Comparison of ENCODE assay signal across 23 cellular contexts in genomic region chr3:58189691-58190090, GRCh38. TPM values are rescaled to one million over a fixed set of nuclear protein-coding genes. Genes with fewer than 3 reads are reported as not detected.
"Had no signal": no experiment of that assay in that cellular context is flagged by ENCODE, and none has a peak within 500 bp of the region (broad histone marks: within the 10 kb centered on the region; RNA-seq: fewer than 3 reads in every experiment).

No MANE protein-coding gene starts in this region.

- H3K9me3 ChIP-seq: body of pancreas, pancreas, sigmoid colon, SJSA1 had no signal

- H3K27ac Mint-ChIP-seq: activated CD4-positive, alpha-beta memory T cell treated with anti-CD3 and anti-CD28 coated beads, Interleukin-2, amount 10 ng/mL, durations not matched to agents 7 days and 5 days; activated CD8-positive, alpha-beta memory T cell treated with anti-CD3 and anti-CD28 coated beads, Interleukin-2, amount 10 ng/mL, durations not matched to agents 7 days and 5 days; activated naive CD4-positive, alpha-beta T cell treated with anti-CD3 and anti-CD28 coated beads, Interleukin-2, amount 50 U/mL, for 24 hours; effector memory CD8-positive, alpha-beta T cell; stimulated activated naive B cell treated with anti-CD40 and anti-IgM and Interleukin-4, amounts not matched to agents 10 μg/mL and 1 μg/mL and 100 μg/mL, for 72 hours; T-helper 1 cell treated with Interleukin-12 subunit alpha and Interleukin-12 subunit beta and Interleukin-4 antibody, amounts not matched to agents 30 μg/mL and 1 μg/mL, for 36 hours; type B pancreatic cell had no signal

- H3K4me3 ChIP-seq: body of pancreas, dorsolateral prefrontal cortex, pancreas, sigmoid colon, SJSA1, smooth muscle cell had no signal

- H3K27me3 Mint-ChIP-seq: activated CD4-positive, alpha-beta memory T cell treated with anti-CD3 and anti-CD28 coated beads, Interleukin-2, amount 10 ng/mL, durations not matched to agents 7 days and 5 days; activated CD8-positive, alpha-beta memory T cell treated with anti-CD3 and anti-CD28 coated beads, Interleukin-2, amount 10 ng/mL, durations not matched to agents 7 days and 5 days; activated naive CD4-positive, alpha-beta T cell treated with anti-CD3 and anti-CD28 coated beads, Interleukin-2, amount 50 U/mL, for 24 hours; effector memory CD8-positive, alpha-beta T cell; stimulated activated naive B cell treated with anti-CD40 and anti-IgM and Interleukin-4, amounts not matched to agents 10 μg/mL and 1 μg/mL and 100 μg/mL, for 72 hours; type B pancreatic cell had no signal

- H3K27ac ChIP-seq: body of pancreas, pancreas, SJSA1 had no signal

- H3K36me3 Mint-ChIP-seq: activated CD8-positive, alpha-beta memory T cell treated with anti-CD3 and anti-CD28 coated beads, Interleukin-2, amount 10 ng/mL, durations not matched to agents 7 days and 5 days; activated naive CD4-positive, alpha-beta T cell treated with anti-CD3 and anti-CD28 coated beads, Interleukin-2, amount 50 U/mL, for 24 hours; naive thymus-derived CD8-positive, alpha-beta T cell; type B pancreatic cell had no signal

- H3K36me3 ChIP-seq: pancreas, sigmoid colon, SJSA1 had no signal

- DNase-seq: activated CD4-positive, alpha-beta memory T cell treated with anti-CD3 and anti-CD28 coated beads, Interleukin-2, amount 10 ng/mL, durations not matched to agents 7 days and 5 days; activated CD4-positive, alpha-beta T cell treated with anti-CD3 and anti-CD28 coated beads for 48 hours; activated CD8-positive, alpha-beta memory T cell treated with anti-CD3 and anti-CD28 coated beads, Interleukin-2, amount 10 ng/mL, durations not matched to agents 7 days and 5 days; activated effector memory CD4-positive, alpha-beta T cell treated with anti-CD3 and anti-CD28 coated beads, Interleukin-2, amount 50 U/mL, for 16 hours; activated T-cell treated with anti-CD3 and anti-CD28 coated beads for 4 hours; anterior cingulate cortex; body of pancreas; central memory CD4-positive, alpha-beta T cell; effector memory CD8-positive, alpha-beta T cell; foreskin melanocyte; naive thymus-derived CD8-positive, alpha-beta T cell; sigmoid colon; stimulated activated CD4-positive, alpha-beta T cell treated with anti-CD3 and anti-CD28 coated beads, Interleukin-2, amount 100 ng/mL, for 48 hours; stimulated activated CD8-positive, alpha-beta memory T cell treated with anti-CD3 and anti-CD28 coated beads, Interleukin-4, amount 100 ng/mL, for 48 hours; stimulated activated naive B cell treated with anti-CD40 and anti-IgM and Interleukin-4, amounts not matched to agents 10 μg/mL and 1 μg/mL and 100 μg/mL, for 72 hours had no signal

- H3K9me3 Mint-ChIP-seq: activated CD4-positive, alpha-beta memory T cell treated with anti-CD3 and anti-CD28 coated beads, Interleukin-2, amount 10 ng/mL, durations not matched to agents 7 days and 5 days; activated naive CD4-positive, alpha-beta T cell treated with anti-CD3 and anti-CD28 coated beads, Interleukin-2, amount 50 U/mL, for 24 hours; effector memory CD8-positive, alpha-beta T cell; naive thymus-derived CD8-positive, alpha-beta T cell; T-helper 1 cell treated with Interleukin-12 subunit alpha and Interleukin-12 subunit beta and Interleukin-4 antibody, amounts not matched to agents 30 μg/mL and 1 μg/mL, for 36 hours; type B pancreatic cell had no signal

- ATAC-seq: activated CD8-positive, alpha-beta memory T cell treated with anti-CD3 and anti-CD28 coated beads, Interleukin-2, amount 10 ng/mL, durations not matched to agents 7 days and 5 days; body of pancreas; effector memory CD8-positive, alpha-beta T cell; esophagus mucosa; naive thymus-derived CD8-positive, alpha-beta T cell; pancreas; stimulated activated naive B cell treated with anti-CD40 and anti-IgM and Interleukin-4, amounts not matched to agents 10 μg/mL and 1 μg/mL and 100 μg/mL, for 72 hours had no signal

- H3K4me3 Mint-ChIP-seq: activated CD4-positive, alpha-beta memory T cell treated with anti-CD3 and anti-CD28 coated beads, Interleukin-2, amount 10 ng/mL, durations not matched to agents 7 days and 5 days; activated CD8-positive, alpha-beta memory T cell treated with anti-CD3 and anti-CD28 coated beads, Interleukin-2, amount 10 ng/mL, durations not matched to agents 7 days and 5 days; activated naive CD4-positive, alpha-beta T cell treated with anti-CD3 and anti-CD28 coated beads, Interleukin-2, amount 50 U/mL, for 24 hours; effector memory CD8-positive, alpha-beta T cell; naive thymus-derived CD8-positive, alpha-beta T cell; stimulated activated naive B cell treated with anti-CD40 and anti-IgM and Interleukin-4, amounts not matched to agents 10 μg/mL and 1 μg/mL and 100 μg/mL, for 72 hours; T-helper 1 cell treated with Interleukin-12 subunit alpha and Interleukin-12 subunit beta and Interleukin-4 antibody, amounts not matched to agents 30 μg/mL and 1 μg/mL, for 36 hours; type B pancreatic cell had no signal

- H3K4me1 Mint-ChIP-seq: activated CD4-positive, alpha-beta memory T cell treated with anti-CD3 and anti-CD28 coated beads, Interleukin-2, amount 10 ng/mL, durations not matched to agents 7 days and 5 days; activated CD8-positive, alpha-beta memory T cell treated with anti-CD3 and anti-CD28 coated beads, Interleukin-2, amount 10 ng/mL, durations not matched to agents 7 days and 5 days; activated naive CD4-positive, alpha-beta T cell treated with anti-CD3 and anti-CD28 coated beads, Interleukin-2, amount 50 U/mL, for 24 hours had no signal

- H3K27me3 ChIP-seq: body of pancreas, dorsolateral prefrontal cortex, pancreas, sigmoid colon, SJSA1 had no signal

- H3K4me1 ChIP-seq: pancreas, sigmoid colon, SJSA1 had no signal

RNA-seq across cellular contexts. Expression of gene DNASE1L3, which starts 21.1 kb away (rescaled TPM):
- total RNA-seq: activated CD4-positive, alpha-beta memory T cell treated with anti-CD3 and anti-CD28 coated beads, Interleukin-2, amount 10 ng/mL, durations not matched to agents 7 days and 5 days; activated CD8-positive, alpha-beta memory T cell treated with anti-CD3 and anti-CD28 coated beads, Interleukin-2, amount 10 ng/mL, durations not matched to agents 7 days and 5 days; SJSA1; smooth muscle cell had no signal
- polyA plus RNA-seq: naive thymus-derived CD8-positive, alpha-beta T cell had no signal
